Comparison of ENCODE assay signal across 18 cellular contexts in genomic region chr7:51054231-51054630, GRCh38.
"Had no signal": no experiment of that assay in that cellular context is flagged by ENCODE, and none has a peak within 500 bp of the region (broad histone marks: within the 10 kb centered on the region; RNA-seq: fewer than 3 reads in every experiment).

No MANE protein-coding gene starts in this region.

- H3K27me3 ChIP-seq: esophagus muscularis mucosa, gastrocnemius medialis, testis, transverse colon had no signal

- H3K4me1 ChIP-seq: gastrocnemius medialis, spleen, testis, transverse colon had no signal

- DNase-seq: effector memory CD4-positive, alpha-beta T cell; gastrocnemius medialis; immature natural killer cell; left ventricle myocardium inferior; mesendoderm; naive B cell; spleen; stimulated activated CD4-positive, alpha-beta T cell treated with anti-CD3 and anti-CD28 coated beads, Interleukin-15, amount 100 ng/mL, for 24 hours; stimulated activated CD4-positive, alpha-beta T cell treated with anti-CD3 and anti-CD28 coated beads, Interleukin-1b, Interleukin-23, amount 100 ng/mL, for 48 hours; stimulated activated CD4-positive, alpha-beta T cell treated with anti-CD3 and anti-CD28 coated beads, Interleukin-4, amount 100 ng/mL, for 24 hours; stimulated activated naive CD8-positive, alpha-beta T cell treated with anti-CD3 and anti-CD28 coated beads, Interleukin-15, amount 100 ng/mL, for 72 hours; testis; transverse colon had no signal

- H3K27ac ChIP-seq: epithelial cell of prostate, esophagus muscularis mucosa, gastrocnemius medialis, left ventricle myocardium inferior, spleen, testis, transverse colon had no signal

- H3K4me3 Mint-ChIP-seq: immature natural killer cell; naive B cell; nephron; stimulated activated memory B cell treated with anti-CD40 and anti-IgM and Interleukin-4, amounts not matched to agents 10 μg/mL and 1 μg/mL and 100 μg/mL, for 72 hours; stimulated activated naive CD8-positive, alpha-beta T cell treated with anti-CD3 and anti-CD28 coated beads, Interleukin-15, amount 100 ng/mL, for 72 hours had no signal

- H3K9me3 Mint-ChIP-seq: immature natural killer cell; naive B cell; nephron; stimulated activated memory B cell treated with anti-CD40 and anti-IgM and Interleukin-4, amounts not matched to agents 10 μg/mL and 1 μg/mL and 100 μg/mL, for 72 hours; stimulated activated naive CD8-positive, alpha-beta T cell treated with anti-CD3 and anti-CD28 coated beads, Interleukin-15, amount 100 ng/mL, for 72 hours had no signal

- H3K36me3 Mint-ChIP-seq: immature natural killer cell; naive B cell; stimulated activated memory B cell treated with anti-CD40 and anti-IgM and Interleukin-4, amounts not matched to agents 10 μg/mL and 1 μg/mL and 100 μg/mL, for 72 hours had no signal

- H3K9me3 ChIP-seq: esophagus muscularis mucosa, gastrocnemius medialis, left ventricle myocardium inferior, spleen, testis, transverse colon had no signal

- H3K27ac Mint-ChIP-seq: immature natural killer cell; naive B cell; nephron; stimulated activated memory B cell treated with anti-CD40 and anti-IgM and Interleukin-4, amounts not matched to agents 10 μg/mL and 1 μg/mL and 100 μg/mL, for 72 hours had no signal

- H3K36me3 ChIP-seq: esophagus muscularis mucosa, gastrocnemius medialis, left ventricle myocardium inferior, spleen, transverse colon had no signal

- H3K4me3 ChIP-seq: esophagus muscularis mucosa, gastrocnemius medialis, left ventricle myocardium inferior, spleen, testis, transverse colon had no signal

- ATAC-seq: gastrocnemius medialis; sciatic nerve; stimulated activated memory B cell treated with anti-CD40 and anti-IgM and Interleukin-4, amounts not matched to agents 10 μg/mL and 1 μg/mL and 100 μg/mL, for 72 hours; stimulated activated naive CD8-positive, alpha-beta T cell treated with anti-CD3 and anti-CD28 coated beads, Interleukin-15, amount 100 ng/mL, for 72 hours had no signal

- H3K27me3 Mint-ChIP-seq: naive B cell; stimulated activated naive CD8-positive, alpha-beta T cell treated with anti-CD3 and anti-CD28 coated beads, Interleukin-15, amount 100 ng/mL, for 72 hours had no signal

- H3K4me1 Mint-ChIP-seq: immature natural killer cell; stimulated activated memory B cell treated with anti-CD40 and anti-IgM and Interleukin-4, amounts not matched to agents 10 μg/mL and 1 μg/mL and 100 μg/mL, for 72 hours; stimulated activated naive CD8-positive, alpha-beta T cell treated with anti-CD3 and anti-CD28 coated beads, Interleukin-15, amount 100 ng/mL, for 72 hours had no signal
